Comparison of ENCODE assay signal across 21 cellular contexts in the genomic region with DNA sequence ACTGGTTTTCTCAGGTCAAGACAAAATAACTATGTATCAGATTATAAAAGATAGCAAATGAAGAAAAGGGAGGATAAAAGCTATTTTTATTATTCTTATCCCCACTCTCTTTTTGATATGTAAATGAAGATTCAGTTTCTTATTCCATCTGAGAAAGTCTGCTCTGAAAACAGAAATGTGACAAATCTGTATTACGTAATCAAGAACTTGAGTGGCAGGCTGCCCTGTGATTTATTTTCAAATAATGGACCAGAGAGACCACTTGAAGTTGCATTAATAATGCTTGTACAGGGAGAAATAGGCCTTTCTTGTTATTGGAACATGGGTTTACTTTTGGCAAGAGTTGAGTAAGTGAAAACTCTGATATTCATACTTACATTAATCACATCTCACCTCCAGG.
"Had no signal": no experiment of that assay in that cellular context is flagged by ENCODE, and none has a peak within 500 bp of the region (broad histone marks: within the 10 kb centered on the region; RNA-seq: fewer than 3 reads in every experiment).

No MANE protein-coding gene starts in this region.

- H3K36me3 ChIP-seq: SJSA1 had no signal

- FAIRE-seq: RCC 7860 had no signal

- H3K27me3 ChIP-seq: SJSA1 had no signal

- H3K9me3 ChIP-seq: SJSA1 had no signal

- H3K4me1 ChIP-seq: SJSA1 had no signal

- H3K4me3 ChIP-seq: SJSA1, SK-N-MC had no signal

- H3K27ac ChIP-seq: SJSA1, SK-N-MC had no signal

- DNase-seq: KBM-7, MV-4-11, NCI-H1092, NCI-H1436 treated with DMSO at 0.1 percent for 48 hours, NCI-H1694, NCI-H187 treated with DMSO at 0.1 percent for 48 hours, NCI-H2029 treated with DMSO at 0.1 percent for 48 hours, NCI-H2171, NCI-H226, NCI-H446, NCI-H510A, NCI-H524 treated with DMSO at 0.1 percent for 48 hours, NCI-H69, NCI-H774, Right ventricle myocardium superior, RPMI8226, SIG-M5, T-helper 1 cell had no signal
